ENCODE assay signal across 8 cellular contexts in genomic region chr21:15445327-15445726, GRCh38.
DNase-seq lines count a peak whose midpoint lies in the region; ATAC-seq and TF ChIP-seq lines count a peak whose summit lies in the region.

No MANE protein-coding gene starts in this region.

- TF ChIP-seq CTCF in GM12865 (IDR thresholded peaks at IDR 0.05; ENCODE audit: insufficient read depth, low read depth, low read length, missing control alignments) (no peak), chondrocyte (IDR thresholded peaks at IDR 0.05) (no peak), adrenal gland (IDR thresholded peaks at IDR 0.05) (no peak)

- intact Hi-C loops in dendritic cell treated with granulocyte-macrophage colony-stimulating factor and Interleukin-4, amounts not matched to agents 40 ng/mL and 50 ng/mL, for 4 days (cut with micrococcal nuclease): loop anchor here (10.0 kb wide), 1 partner anchor 381 kb away; the partner anchor contains the start of gene NRIP1
- intact Hi-C loops in adrenal gland (cut with DNase I): no loop called here

- H3K4me3 ChIP-seq in GM12865 (ENCODE audit: low read depth, low read length): no peak overlapping the region
- no peak overlapping the region for H3K4me3 ChIP-seq in CD8-positive, alpha-beta memory T cell (ENCODE audit: low read length)
- H3K4me3 ChIP-seq in adrenal gland: no peak overlapping the region

- no peaks in the 10 kb centered on the region for H3K27me3 Mint-ChIP-seq in dendritic cell treated with granulocyte-macrophage colony-stimulating factor and Interleukin-4, amounts not matched to agents 40 ng/mL and 50 ng/mL, for 4 days
- H3K27me3 Mint-ChIP-seq in CD8-positive, alpha-beta memory T cell: no peaks in the 10 kb centered on the region
- H3K27me3 Mint-ChIP-seq in chondrocyte (ENCODE audit: low read depth): no peaks in the 10 kb centered on the region

- no peaks in the 10 kb centered on the region for H3K27me3 ChIP-seq in CD8-positive, alpha-beta memory T cell (ENCODE audit: insufficient read depth, low read length, poor library complexity, severe bottlenecking)
- no peaks in the 10 kb centered on the region for H3K27me3 ChIP-seq in adrenal gland

- H3K27ac ChIP-seq in CD8-positive, alpha-beta memory T cell (ENCODE audit: low read depth, low read length): no peak overlapping the region
- H3K27ac ChIP-seq in adrenal gland: no peak overlapping the region

- POLR2A ChIA-PET in CD8-positive, alpha-beta memory T cell (lab: Charles Lee): no interaction called here

- CTCF ChIA-PET in CD8-positive, alpha-beta memory T cell (lab: Charles Lee): no interaction called here

- TF ChIP-seq POLR2A in adrenal gland (IDR thresholded peaks at IDR 0.05): no peak

- peaks cover 5% of the 10 kb centered on the region for H3K36me3 Mint-ChIP-seq in dendritic cell treated with granulocyte-macrophage colony-stimulating factor and Interleukin-4, amounts not matched to agents 40 ng/mL and 50 ng/mL, for 4 days (ENCODE audit: low read depth)
- H3K36me3 Mint-ChIP-seq in CD8-positive, alpha-beta memory T cell: peaks cover 0 to 6% (median 2%) of the 10 kb centered on the region in 3 donors
- H3K36me3 Mint-ChIP-seq in chondrocyte (ENCODE audit: low read depth): peaks cover 2% of the 10 kb centered on the region

- H3K9me3 Mint-ChIP-seq in dendritic cell treated with granulocyte-macrophage colony-stimulating factor and Interleukin-4, amounts not matched to agents 40 ng/mL and 50 ng/mL, for 4 days: peaks cover 14% of the 10 kb centered on the region
- H3K9me3 Mint-ChIP-seq in CD8-positive, alpha-beta memory T cell: peaks cover 2 to 10% (median 8%) of the 10 kb centered on the region in 5 donors
- H3K9me3 Mint-ChIP-seq in chondrocyte (ENCODE audit: low read depth): peaks cover 15% of the 10 kb centered on the region

- H3K36me3 ChIP-seq in CD8-positive, alpha-beta memory T cell (ENCODE audit: insufficient read depth, low read length): no peaks in the 10 kb centered on the region
- H3K36me3 ChIP-seq in adrenal gland (replicated peaks in 1 of 2): no peaks in the 10 kb centered on the region

- H3K27ac Mint-ChIP-seq in dendritic cell treated with granulocyte-macrophage colony-stimulating factor and Interleukin-4, amounts not matched to agents 40 ng/mL and 50 ng/mL, for 4 days: peak overlapping the region; percentile 86
- peak overlapping the region in 3 of 8 donors; percentile 5 to 54 (median 45) for H3K27ac Mint-ChIP-seq in CD8-positive, alpha-beta memory T cell
- no peak overlapping the region for H3K27ac Mint-ChIP-seq in chondrocyte (ENCODE audit: unreplicated experiment)

- no peaks in the 10 kb centered on the region for H3K4me1 ChIP-seq in CD8-positive, alpha-beta memory T cell (ENCODE audit: insufficient read depth, low read length)
- H3K4me1 ChIP-seq in adrenal gland (replicated peaks in 1 of 2): peaks cover 20 to 34% of the 10 kb centered on the region in 2 donors

- no peaks in the 10 kb centered on the region for H3K9me3 ChIP-seq in CD8-positive, alpha-beta memory T cell (ENCODE audit: low read length)
- H3K9me3 ChIP-seq in adrenal gland (replicated peaks in 1 of 3): no peaks in the 10 kb centered on the region

- peak; percentile 48 for DNase-seq in GM12865 (ENCODE audit: low read depth)
- DNase-seq in CD8-positive, alpha-beta memory T cell: no peak
- no peak for DNase-seq in chondrocyte (ENCODE audit: low spot score)
- no peak for DNase-seq in adrenal gland
- no peak for DNase-seq in NCI-H2107 (lab: John Stamatoyannopoulos, UW)

- peaks cover 38% of the 10 kb centered on the region for H3K4me1 Mint-ChIP-seq in dendritic cell treated with granulocyte-macrophage colony-stimulating factor and Interleukin-4, amounts not matched to agents 40 ng/mL and 50 ng/mL, for 4 days (ENCODE audit: low read depth)
- peaks cover 0 to 5% (median 4%) of the 10 kb centered on the region in 3 donors for H3K4me1 Mint-ChIP-seq in CD8-positive, alpha-beta memory T cell
- H3K4me1 Mint-ChIP-seq in chondrocyte (ENCODE audit: low read depth): peaks cover 13% of the 10 kb centered on the region

- 75 to 90% (median 78%) methylated on average over 2 of the region's 2 CpGs for WGBS in adrenal gland, 4 donors

- ATAC-seq in GM21390 (IDR thresholded peaks at IDR 0.05; ENCODE audit: unreplicated experiment): peak; percentile 86
- peak; percentile 77 for ATAC-seq in HG03175 (IDR thresholded peaks at IDR 0.05; ENCODE audit: unreplicated experiment)

- H3K4me3 Mint-ChIP-seq in dendritic cell treated with granulocyte-macrophage colony-stimulating factor and Interleukin-4, amounts not matched to agents 40 ng/mL and 50 ng/mL, for 4 days: peak overlapping the region; percentile 62
- H3K4me3 Mint-ChIP-seq in CD8-positive, alpha-beta memory T cell: no peak overlapping the region
- no peak overlapping the region for H3K4me3 Mint-ChIP-seq in chondrocyte (ENCODE audit: unreplicated experiment)
